In the genomic region with DNA sequence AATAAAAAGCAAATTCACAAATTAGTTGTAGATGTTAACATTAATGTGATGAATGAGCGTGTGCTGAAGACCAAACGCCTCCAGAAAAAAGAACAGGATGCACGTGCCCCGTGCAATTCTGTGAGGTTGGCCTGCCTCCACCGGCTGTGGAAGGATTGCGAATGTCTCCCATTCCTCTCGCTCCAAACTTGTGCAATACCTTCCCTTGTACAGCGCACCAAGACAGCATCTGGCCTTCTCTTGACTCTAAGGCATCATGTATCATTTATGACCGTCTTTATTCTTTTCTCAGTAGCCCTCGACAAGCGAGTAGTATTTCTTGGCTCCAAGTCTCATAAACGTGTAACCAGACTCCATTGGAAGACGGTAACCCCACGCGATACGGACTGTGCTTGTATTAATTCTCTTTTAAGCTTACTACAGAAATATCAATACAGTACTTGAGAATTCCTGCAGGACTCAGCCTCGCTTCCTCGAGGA, we compare ENCODE assay signal across 8 cellular contexts. TPM values are rescaled to one million over a fixed set of nuclear protein-coding genes. Genes with fewer than 3 reads are reported as not detected.
DNase-seq lines count a peak whose midpoint lies in the region; ATAC-seq lines count a peak whose summit lies in the region.

No MANE protein-coding gene starts in this region.

- H3K9me3 ChIP-seq in SJSA1 (replicated peaks) (no peaks in the 10 kb centered on the region), muscle layer of colon (ENCODE audit: low read length) (no peaks in the 10 kb centered on the region)

- H3K9ac ChIP-seq in muscle layer of colon (ENCODE audit: low read length): peak overlapping the region; percentile 61

- no peaks in the 10 kb centered on the region for H3K9me3 Mint-ChIP-seq in effector memory CD8-positive, alpha-beta T cell

- H3K27me3 ChIP-seq in SJSA1 (replicated peaks): no peaks in the 10 kb centered on the region
- no peaks in the 10 kb centered on the region for H3K27me3 ChIP-seq in muscle layer of colon (ENCODE audit: control insufficient read depth in 1 of 2, insufficient read depth in 2 of 2, low read length in 2 of 2)

- H3K4me1 Mint-ChIP-seq in effector memory CD8-positive, alpha-beta T cell (ENCODE audit: low read depth in 2 of 2): peaks cover 26 to 31% of the 10 kb centered on the region in 2 donors

- peak overlapping the region; percentile 97 to 99 for H3K4me3 Mint-ChIP-seq in effector memory CD8-positive, alpha-beta T cell

- peak; percentile 74 for DNase-seq in AG08396 (ENCODE audit: low spot score)
- DNase-seq in SJSA1 (ENCODE audit: low read depth in 1 of 2, low spot score in 2 of 2): no peak
- DNase-seq in effector memory CD8-positive, alpha-beta T cell: no peak
- no peak for DNase-seq in NCI-H128 (lab: John Stamatoyannopoulos, UW; ENCODE audit: unreplicated experiment)

- no peaks in the 10 kb centered on the region for H3K27me3 Mint-ChIP-seq in effector memory CD8-positive, alpha-beta T cell

- H3K36me3 ChIP-seq in SJSA1: no peaks in the 10 kb centered on the region
- H3K36me3 ChIP-seq in muscle layer of colon (ENCODE audit: insufficient read depth, low read length): peaks cover 19% of the 10 kb centered on the region

- ATAC-seq in GM18499 (IDR thresholded peaks at IDR 0.05; ENCODE audit: insufficient read depth, unreplicated experiment) (peak; percentile 0), GM19328 (IDR thresholded peaks at IDR 0.05; ENCODE audit: unreplicated experiment) (no peak), GM19023 (IDR thresholded peaks at IDR 0.05; ENCODE audit: unreplicated experiment) (no peak)
- ATAC-seq in effector memory CD8-positive, alpha-beta T cell (replicated peaks): no peak

- peak overlapping the region; percentile 93 to 97 for H3K27ac Mint-ChIP-seq in effector memory CD8-positive, alpha-beta T cell

- H3K4me1 ChIP-seq in SJSA1 (replicated peaks) (peaks cover 11% of the 10 kb centered on the region), muscle layer of colon (ENCODE audit: insufficient read depth, low read length) (peaks cover 29% of the 10 kb centered on the region)

- H3K36me3 Mint-ChIP-seq in effector memory CD8-positive, alpha-beta T cell (ENCODE audit: insufficient read depth): peaks cover 24% of the 10 kb centered on the region

- H3K27ac ChIP-seq in SJSA1 (no peak overlapping the region), muscle layer of colon (ENCODE audit: low read depth, low read length) (peak overlapping the region; percentile 85)

- H3K4me3 ChIP-seq in SJSA1 (peak overlapping the region; percentile 24), muscle layer of colon (ENCODE audit: low read depth in 1 of 2, low read length in 2 of 2) (peak overlapping the region; percentile 21 to 64)

RNA-seq across cellular contexts. Expression of a gene that starts 1.5 kb away (rescaled TPM):
- 1.2 and 5.2 TPM in 2 replicates for total RNA-seq in SJSA1 (2014; rRNA removed; shearing (Covaris generic))

RNA-seq across cellular contexts. Expression of a gene that starts 14.7 kb away (rescaled TPM):
- total RNA-seq in SJSA1 (2014; rRNA removed; shearing (Covaris generic)): not detected in 2 replicates

RNA-seq across cellular contexts. Expression of a gene that starts 47.2 kb away (rescaled TPM):
- total RNA-seq in SJSA1 (2014; rRNA removed; shearing (Covaris generic)): not detected in 2 replicates

RNA-seq across cellular contexts. Expression of a gene that starts 54.3 kb away (rescaled TPM):
- total RNA-seq in SJSA1 (2014; rRNA removed; shearing (Covaris generic)): 432 and 826 TPM in 2 replicates

RNA-seq across cellular contexts. Expression of a gene that starts 54.5 kb away (rescaled TPM):
- 2.8 and 7.9 TPM in 2 replicates for total RNA-seq in SJSA1 (2014; rRNA removed; shearing (Covaris generic))
